ENCODE assay signal across 15 cellular contexts in the genomic region with DNA sequence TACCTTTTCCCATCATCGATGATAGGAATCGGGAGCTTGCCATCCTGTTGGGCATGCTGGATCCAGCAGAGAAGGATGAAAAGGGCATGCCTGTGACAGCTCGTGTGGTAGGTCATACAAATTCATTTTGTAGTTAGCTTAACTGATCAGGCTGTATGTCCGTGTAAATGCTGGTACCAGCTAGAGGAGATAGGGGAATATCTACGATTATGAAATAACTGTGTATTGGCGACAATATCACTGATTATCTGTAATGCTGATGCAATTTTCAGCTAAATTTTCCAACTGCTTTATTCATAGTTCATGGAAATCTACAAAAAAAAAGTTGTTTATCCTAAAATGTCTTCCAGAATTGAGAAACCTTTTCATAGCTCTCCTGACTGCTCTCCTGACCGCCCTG. TPM values are rescaled to one million over a fixed set of nuclear protein-coding genes. Genes with fewer than 3 reads are reported as not detected.
DNase-seq lines count a peak whose midpoint lies in the region; ATAC-seq and TF ChIP-seq lines count a peak whose summit lies in the region.
"Had no signal": no experiment of that assay in that cellular context is flagged by ENCODE, and none has a peak within 500 bp of the region (broad histone marks: within the 10 kb centered on the region; RNA-seq: fewer than 3 reads in every experiment).

No MANE protein-coding gene starts in this region.

- H3K27me3 Mint-ChIP-seq in activated T-cell treated with anti-CD3 and anti-CD28 coated beads, Interleukin-2, amount 50 U/mL, for 24 hours, result no peaks in the 10 kb centered on the region
- peaks cover 12% of the 10 kb centered on the region for H3K27me3 Mint-ChIP-seq in GM23338 (ENCODE audit: insufficient read depth, low read depth, poor library complexity)
- no peaks in the 10 kb centered on the region for H3K27me3 Mint-ChIP-seq in activated naive CD8-positive, alpha-beta T cell treated with anti-CD3 and anti-CD28 coated beads for 36 hours
- no peaks in the 10 kb centered on the region for H3K27me3 Mint-ChIP-seq in neural crest cell (ENCODE audit: low read depth)
- H3K27me3 Mint-ChIP-seq in naive thymus-derived CD4-positive, alpha-beta T cell, result no peaks in the 10 kb centered on the region
- H3K27me3 Mint-ChIP-seq: B cell had no signal

- H3K36me3 Mint-ChIP-seq in activated T-cell treated with anti-CD3 and anti-CD28 coated beads, Interleukin-2, amount 50 U/mL, for 24 hours (ENCODE audit: low read depth), result peaks cover 95% of the 10 kb centered on the region
- H3K36me3 Mint-ChIP-seq in GM23338 (ENCODE audit: low read depth), result peaks cover 98% of the 10 kb centered on the region
- peaks cover 51% of the 10 kb centered on the region for H3K36me3 Mint-ChIP-seq in activated naive CD8-positive, alpha-beta T cell treated with anti-CD3 and anti-CD28 coated beads for 36 hours
- H3K36me3 Mint-ChIP-seq in neural crest cell (ENCODE audit: low read depth), result peaks cover 51% of the 10 kb centered on the region
- H3K36me3 Mint-ChIP-seq in naive thymus-derived CD4-positive, alpha-beta T cell, result peaks cover 22 to 74% (median 50%) of the 10 kb centered on the region in 5 donors

- H3K4me1 ChIP-seq in GM23338 (ENCODE audit: insufficient read depth), result peaks cover 2% of the 10 kb centered on the region
- H3K4me1 ChIP-seq in naive thymus-derived CD4-positive, alpha-beta T cell (ENCODE audit: control insufficient read depth in 2 of 2, insufficient read depth in 2 of 2, low read length in 2 of 2), result no peaks in the 10 kb centered on the region

- ATAC-seq in GM23338 (no peak), GM21390 (IDR thresholded peaks at IDR 0.05; ENCODE audit: unreplicated experiment) (no peak)
- ATAC-seq in naive thymus-derived CD4-positive, alpha-beta T cell, result no peak
- ATAC-seq: CD8-positive, alpha-beta T cell; GM12878 had no signal

- H3K9me3 Mint-ChIP-seq in activated T-cell treated with anti-CD3 and anti-CD28 coated beads, Interleukin-2, amount 50 U/mL, for 24 hours, result no peaks in the 10 kb centered on the region
- H3K9me3 Mint-ChIP-seq in GM23338 (no peaks in the 10 kb centered on the region; the same call in 2 of the 3 replicates), neural crest cell (no peaks in the 10 kb centered on the region)
- H3K9me3 Mint-ChIP-seq in activated naive CD8-positive, alpha-beta T cell treated with anti-CD3 and anti-CD28 coated beads for 36 hours, result no peaks in the 10 kb centered on the region
- no peaks in the 10 kb centered on the region for H3K9me3 Mint-ChIP-seq in naive thymus-derived CD4-positive, alpha-beta T cell
- H3K9me3 Mint-ChIP-seq: CD8-positive, alpha-beta T cell; H9 had no signal

- intact Hi-C loops in naive thymus-derived CD4-positive, alpha-beta T cell (cut with micrococcal nuclease), result no loop called here

- no peak overlapping the region for H2AFZ ChIP-seq in GM23338

- CTCF ChIA-PET in naive thymus-derived CD4-positive, alpha-beta T cell (lab: Charles Lee), result no interaction called here

- POLR2A ChIA-PET in naive thymus-derived CD4-positive, alpha-beta T cell (lab: Charles Lee), result interaction anchor here (0.7 to 1.2 kb wide), 2 partner anchors 10 to 36 kb away, joined by 3 read pairs; no protein-coding TSS in a partner anchor

- DNase-seq in activated T-cell treated with anti-CD3 and anti-CD28 coated beads, Interleukin-2, amount 50 U/mL, for 24 hours, result no peak
- no peak for DNase-seq in activated T-cell treated with anti-CD3 and anti-CD28 coated beads, Interleukin-2, amount 50 U/mL, for 48 hours
- DNase-seq in GM23338 (ENCODE audit: low spot score) (no peak), neural crest cell (ENCODE audit: low read depth, low spot score) (no peak), SIG-M5 treated with dmso at 0.1 percent for 504 hours (lab: John Stamatoyannopoulos, UW; ENCODE audit: unreplicated experiment) (no peak)
- no peak for DNase-seq in activated naive CD8-positive, alpha-beta T cell treated with anti-CD3 and anti-CD28 coated beads for 36 hours
- DNase-seq in naive thymus-derived CD4-positive, alpha-beta T cell, result no peak
- DNase-seq: Calu3; CD8-positive, alpha-beta T cell; DMS79 treated with DMSO at 0.1 percent for 48 hours; H9 had no signal

- peaks cover 11% of the 10 kb centered on the region; the same call in 1 of the 2 replicates for H4K20me1 ChIP-seq in GM23338 (replicated peaks; ENCODE audit: insufficient read depth)

- TF ChIP-seq CTCF in GM23338 (conservative IDR thresholded peaks at IDR 0.05; ENCODE audit: low read depth in 2 of 2) (no peak), neural crest cell (conservative IDR thresholded peaks at IDR 0.05) (no peak)

- 0 out of 2 replicates have a peak, but pooled peaks cover 10% of the 10 kb centered on the region for H3F3A ChIP-seq in GM23338 (replicated peaks; ENCODE audit: low read depth)

- H3K9me3 ChIP-seq in naive thymus-derived CD4-positive, alpha-beta T cell (ENCODE audit: control insufficient read depth in 2 of 3, low read length in 3 of 3), result no peaks in the 10 kb centered on the region
- H3K9me3 ChIP-seq: BLaER1 treated with 17β-estradiol and CSF1 and Interleukin-3, amounts not matched to agents 10 nM and 100 nM had no signal

- H3K4me1 Mint-ChIP-seq in activated T-cell treated with anti-CD3 and anti-CD28 coated beads, Interleukin-2, amount 50 U/mL, for 24 hours (ENCODE audit: low read depth), result peaks cover 18% of the 10 kb centered on the region
- H3K4me1 Mint-ChIP-seq in GM23338 (peaks cover 8% of the 10 kb centered on the region), neural crest cell (no peaks in the 10 kb centered on the region)
- H3K4me1 Mint-ChIP-seq in activated naive CD8-positive, alpha-beta T cell treated with anti-CD3 and anti-CD28 coated beads for 36 hours, result peaks cover 19% of the 10 kb centered on the region
- H3K4me1 Mint-ChIP-seq in naive thymus-derived CD4-positive, alpha-beta T cell, result peaks cover 0 to 10% (median 7%) of the 10 kb centered on the region in 7 donors
- H3K4me1 Mint-ChIP-seq: B cell had no signal

- peak overlapping the region; percentile 21; the same call in 1 of the 2 replicates for H3K27ac ChIP-seq in GM23338 (ENCODE audit: low read depth)
- H3K27ac ChIP-seq in naive thymus-derived CD4-positive, alpha-beta T cell (ENCODE audit: low read depth, low read length), result no peak overlapping the region
- H3K27ac ChIP-seq: BLaER1 treated with 17β-estradiol and CSF1 and Interleukin-3, amounts not matched to agents 10 nM and 100 nM had no signal

- no peak overlapping the region for H3K4me3 ChIP-seq in GM23338
- H3K4me3 ChIP-seq in naive thymus-derived CD4-positive, alpha-beta T cell (ENCODE audit: low read length), result no peak overlapping the region
- H3K4me3 ChIP-seq: BLaER1 treated with 17β-estradiol and CSF1 and Interleukin-3, amounts not matched to agents 10 nM and 100 nM; GM12878 had no signal

- H3K4me3 Mint-ChIP-seq in activated T-cell treated with anti-CD3 and anti-CD28 coated beads, Interleukin-2, amount 50 U/mL, for 24 hours, result no peak overlapping the region
- H3K4me3 Mint-ChIP-seq in GM23338 (no peak overlapping the region), neural crest cell (peak overlapping the region; percentile 32)
- no peak overlapping the region for H3K4me3 Mint-ChIP-seq in activated naive CD8-positive, alpha-beta T cell treated with anti-CD3 and anti-CD28 coated beads for 36 hours
- no peak overlapping the region for H3K4me3 Mint-ChIP-seq in naive thymus-derived CD4-positive, alpha-beta T cell
- H3K4me3 Mint-ChIP-seq: B cell; CD8-positive, alpha-beta T cell; H9 had no signal

- peak overlapping the region; percentile 10 for H3K27ac Mint-ChIP-seq in activated T-cell treated with anti-CD3 and anti-CD28 coated beads, Interleukin-2, amount 50 U/mL, for 24 hours
- H3K27ac Mint-ChIP-seq in GM23338, result no peak overlapping the region
- peak overlapping the region; percentile 50 for H3K27ac Mint-ChIP-seq in activated naive CD8-positive, alpha-beta T cell treated with anti-CD3 and anti-CD28 coated beads for 36 hours
- no peak overlapping the region for H3K27ac Mint-ChIP-seq in neural crest cell (ENCODE audit: unreplicated experiment)
- peak overlapping the region in 3 of 9 donors; percentile 5 to 58 (median 37) for H3K27ac Mint-ChIP-seq in naive thymus-derived CD4-positive, alpha-beta T cell
- H3K27ac Mint-ChIP-seq: B cell, H9 had no signal

- peaks cover 77% of the 10 kb centered on the region for H3K36me3 ChIP-seq in GM23338 (ENCODE audit: insufficient read depth)
- peaks cover 5 to 73% (median 22%) of the 10 kb centered on the region in 3 experiments for H3K36me3 ChIP-seq in naive thymus-derived CD4-positive, alpha-beta T cell (ENCODE audit: control insufficient read depth in 2 of 3, insufficient read depth in 3 of 3, low read length in 3 of 3)

- H3K9me2 ChIP-seq in GM23338 (ENCODE audit: insufficient read depth), result no peaks in the 10 kb centered on the region

- H3K27me3 ChIP-seq in GM23338 (ENCODE audit: insufficient read depth), result no peaks in the 10 kb centered on the region
- H3K27me3 ChIP-seq in naive thymus-derived CD4-positive, alpha-beta T cell (ENCODE audit: control insufficient read depth in 2 of 2, insufficient read depth in 2 of 2, low read length in 2 of 2), result no peaks in the 10 kb centered on the region
- H3K27me3 ChIP-seq: BLaER1 treated with 17β-estradiol and CSF1 and Interleukin-3, amounts not matched to agents 10 nM and 100 nM had no signal

- peaks cover 22% of the 10 kb centered on the region for H3K79me2 ChIP-seq in GM23338 (replicated peaks; ENCODE audit: insufficient read depth)

- H3K4me2 ChIP-seq in GM23338, result no peak overlapping the region
- H3K4me2 ChIP-seq: BLaER1 treated with 17β-estradiol and CSF1 and Interleukin-3, amounts not matched to agents 10 nM and 100 nM had no signal

TF ChIP-seq in GM23338, 12 proteins besides CTCF, POLR2A, EP300 and RAD21 (continues in another document):
- TF ChIP-seq EZH2 (IDR thresholded peaks at IDR 0.05; ENCODE audit: low read depth, unreplicated experiment), result no peak
- TF ChIP-seq JUNB (IDR thresholded peaks at IDR 0.05; ENCODE audit: unreplicated experiment), result no peak
- no peak for TF ChIP-seq EZH2phosphoT487 (IDR thresholded peaks at IDR 0.05; ENCODE audit: unreplicated experiment)
- no peak for TF ChIP-seq CREB1 (CRISPR knock-in tag; IDR thresholded peaks at IDR 0.05; ENCODE audit: low read depth)

RNA-seq across cellular contexts. Expression of a gene that starts 8.3 kb away (rescaled TPM):
- 448 and 516 TPM in 2 replicates for total RNA-seq in GM23338 (2014; rRNA removed; shearing (Covaris generic))
- 726 and 746 TPM in 2 replicates for polyA plus RNA-seq in GM23338 (2016; fragmentation: Nextera tagmentation; extraction: Ambion mirVana)
- total RNA-seq in activated naive CD8-positive, alpha-beta T cell treated with anti-CD3 and anti-CD28 coated beads for 36 hours, result 100 to 1,000 TPM; 168 to 175 TPM
- 230 and 234 TPM in 2 replicates for total RNA-seq in neural crest cell
- total RNA-seq in naive thymus-derived CD4-positive, alpha-beta T cell, result 100 to 1,000 TPM in 2 of 5 experiments, 10 to 100 TPM in 3; 84.8 to 117 (median 95.0) TPM
- 100 to 1,000 TPM; 148 to 150 TPM for polyA plus RNA-seq in naive thymus-derived CD4-positive, alpha-beta T cell

Comparison
In these comparisons a context has a peak if more than half of its experiments do, and no peak if none do; other contexts are left out.
1. H3K27ac Mint-ChIP-seq: peak in activated T-cell treated with anti-CD3 and anti-CD28 coated beads, Interleukin-2, amount 50 U/mL, for 24 hours (single experiment) and activated naive CD8-positive, alpha-beta T cell treated with anti-CD3 and anti-CD28 coated beads for 36 hours (single experiment); none in GM23338 (single experiment) and neural crest cell (single experiment).